Comparison of ENCODE assay signal across 1 cellular context in genomic region chr20:38842558-38842981, GRCh38.
TF ChIP-seq lines count a peak whose summit lies in the region.

No MANE protein-coding gene starts in this region.

TF ChIP-seq in GM12878, 131 proteins besides CTCF, POLR2A, EP300 and RAD21 (continued from another document):
- TF ChIP-seq REST (IDR thresholded peaks at IDR 0.05; ENCODE audit: low read depth, low read length) (0 out of 2 replicates have a peak, but pooled peaks have one; percentile 39), CHD2 (IDR thresholded peaks at IDR 0.05; ENCODE audit: borderline replicate concordance, low read depth, low read length) (peak; percentile 91), ZNF24 (IDR thresholded peaks at IDR 0.05) (peak; percentile 49; the same call in 1 of the 2 replicates)
TF ChIP-seq in GM12878: peak in this region for 57.
